Comparison of ENCODE assay signal across 14 cellular contexts in the genomic region with DNA sequence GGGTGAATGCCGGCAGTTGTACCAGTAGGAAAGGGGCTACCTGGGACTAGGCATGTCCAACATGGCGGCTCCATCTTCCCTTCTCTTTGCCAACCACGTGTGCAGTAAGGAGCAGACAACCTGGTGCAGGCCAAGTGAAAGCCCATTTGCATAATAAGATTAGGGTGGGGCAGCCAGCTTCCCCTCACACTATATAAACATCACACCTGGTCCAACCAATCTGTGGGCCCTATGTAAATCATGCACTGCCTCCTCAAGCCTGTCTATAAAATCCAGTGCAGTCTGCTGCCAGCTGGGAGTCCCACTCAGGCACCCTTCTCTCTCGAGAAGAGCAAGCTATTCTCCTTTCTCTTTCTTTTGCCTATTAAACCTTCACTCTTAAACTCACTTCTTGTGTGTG.
"Had no signal": no experiment of that assay in that cellular context is flagged by ENCODE, and none has a peak within 500 bp of the region (broad histone marks: within the 10 kb centered on the region; RNA-seq: fewer than 3 reads in every experiment).

No MANE protein-coding gene starts in this region.

- H3K36me3 Mint-ChIP-seq: activated naive CD4-positive, alpha-beta T cell treated with anti-CD3 and anti-CD28 coated beads, Interleukin-2, amount 10 ng/mL, durations not matched to agents 7 days and 5 days; type B pancreatic cell had no signal

- H3K27me3 Mint-ChIP-seq: activated CD4-positive, alpha-beta T cell treated with anti-CD3 and anti-CD28 coated beads, Interleukin-2, amount 10 ng/mL, durations not matched to agents 7 days and 5 days; activated naive CD4-positive, alpha-beta T cell treated with anti-CD3 and anti-CD28 coated beads, Interleukin-2, amount 10 ng/mL, durations not matched to agents 7 days and 5 days had no signal

- H3K9me3 Mint-ChIP-seq: type B pancreatic cell had no signal

- H3K4me1 Mint-ChIP-seq: activated CD4-positive, alpha-beta T cell treated with anti-CD3 and anti-CD28 coated beads, Interleukin-2, amount 10 ng/mL, durations not matched to agents 7 days and 5 days; activated naive CD4-positive, alpha-beta T cell treated with anti-CD3 and anti-CD28 coated beads, Interleukin-2, amount 10 ng/mL, durations not matched to agents 7 days and 5 days had no signal

- ATAC-seq: gastrocnemius medialis had no signal

- H3K4me3 Mint-ChIP-seq: activated CD4-positive, alpha-beta T cell treated with anti-CD3 and anti-CD28 coated beads, Interleukin-2, amount 10 ng/mL, durations not matched to agents 7 days and 5 days; activated naive CD4-positive, alpha-beta T cell treated with anti-CD3 and anti-CD28 coated beads, Interleukin-2, amount 10 ng/mL, durations not matched to agents 7 days and 5 days; type B pancreatic cell had no signal

- H3K27ac Mint-ChIP-seq: activated CD4-positive, alpha-beta T cell treated with anti-CD3 and anti-CD28 coated beads, Interleukin-2, amount 10 ng/mL, durations not matched to agents 7 days and 5 days; activated naive CD4-positive, alpha-beta T cell treated with anti-CD3 and anti-CD28 coated beads, Interleukin-2, amount 10 ng/mL, durations not matched to agents 7 days and 5 days; activated T-helper 2 cell treated with anti-CD3 and anti-CD28 coated beads, Interferon-gamma antibody, Interleukin-2, Interleukin-4, amounts not matched to agents 10 μg/mL and 5 μg/mL and 100 μg/mL, durations not matched to agents 14 hours and 24 hours and 36 hours; type B pancreatic cell had no signal

- DNase-seq: activated CD4-positive, alpha-beta T cell treated with anti-CD3 and anti-CD28 coated beads, Interleukin-2, amount 10 ng/mL, durations not matched to agents 7 days and 5 days; activated CD4-positive, CD25-positive, alpha-beta regulatory T cell; activated naive CD4-positive, alpha-beta T cell treated with anti-CD3 and anti-CD28 coated beads, Interleukin-2, amount 10 ng/mL, durations not matched to agents 7 days and 5 days; activated T-cell treated with anti-CD3 and anti-CD28 coated beads for 4 hours; colonic mucosa; effector CD8-positive, alpha-beta T cell; gastrocnemius medialis; ovary; sigmoid colon; stimulated activated CD4-positive, alpha-beta T cell treated with anti-CD3 and anti-CD28 coated beads, Interleukin-2, amount 100 ng/mL, for 24 hours; stimulated activated naive CD4-positive, alpha-beta T cell; substantia nigra had no signal
